ENCODE assay signal across 25 cellular contexts in the genomic region with DNA sequence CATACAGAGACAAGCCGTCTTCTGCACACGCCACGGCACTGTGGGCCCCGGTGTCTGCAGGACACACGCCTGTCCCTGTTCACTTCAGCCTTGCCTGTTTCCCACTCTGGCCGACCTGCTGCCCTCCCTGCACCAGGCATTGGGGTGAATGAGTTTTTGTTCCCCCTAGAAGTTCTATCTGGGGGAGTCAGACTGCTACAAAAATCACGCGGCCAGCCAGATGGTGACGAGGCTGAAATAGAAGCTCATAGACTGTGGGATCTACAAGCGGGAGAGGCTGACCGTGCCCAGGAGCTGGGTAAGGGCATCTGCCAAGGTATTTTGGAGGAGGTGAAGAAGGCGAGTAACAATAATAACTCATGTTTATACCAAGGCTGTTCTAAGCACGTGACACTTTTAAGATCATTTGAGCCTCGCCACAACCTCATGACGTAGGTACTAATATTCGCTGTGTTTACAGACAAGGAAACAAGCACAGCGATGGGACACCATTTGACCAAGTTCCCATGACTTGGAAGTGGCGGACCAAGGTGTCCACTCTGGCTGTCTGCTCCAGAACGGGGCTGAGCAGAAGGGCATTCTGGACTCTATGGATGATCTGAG. TPM values are rescaled to one million over a fixed set of nuclear protein-coding genes. Genes with fewer than 3 reads are reported as not detected.
DNase-seq lines count a peak whose midpoint lies in the region; ATAC-seq, FAIRE-seq and TF ChIP-seq lines count a peak whose summit lies in the region.
"Had no signal": no experiment of that assay in that cellular context is flagged by ENCODE, and none has a peak within 500 bp of the region (broad histone marks: within the 10 kb centered on the region; RNA-seq: fewer than 3 reads in every experiment).

No MANE protein-coding gene starts in this region.

- H3K4me2 ChIP-seq in H1 (ENCODE audit: insufficient read depth in 1 of 2, low read depth in 2 of 2, low read length in 2 of 2) (no peak overlapping the region), mesendoderm (ENCODE audit: low read length) (no peak overlapping the region)
- H3K4me2 ChIP-seq: A549, GM23338 had no signal

- H3K9ac ChIP-seq in H1 (replicated peaks in 1 of 4; ENCODE audit: extremely low read depth in 1 of 4, low read depth in 3 of 4, low read length in 3 of 4), result no peak overlapping the region
- H3K9ac ChIP-seq in mesendoderm (ENCODE audit: low read length), result no peak overlapping the region

- no peak overlapping the region; the same call in 1 of the 2 replicates for H4K8ac ChIP-seq in H1 (ENCODE audit: extremely low read depth, insufficient read depth, low read length)
- H4K8ac ChIP-seq in mesendoderm (ENCODE audit: low read depth, low read length), result no peak overlapping the region

- H2BK120ac ChIP-seq in H1 (replicated peaks; ENCODE audit: low read depth, low read length) (no peak overlapping the region), mesendoderm (ENCODE audit: low read depth, low read length) (no peak overlapping the region)

- POLR2A ChIA-PET in H1 (lab: Charles Lee; ENCODE audit: partially characterized antibody) (no interaction called here), GM10248 (lab: Yijun Ruan, JAX) (no interaction called here)

- no peak overlapping the region for H3K4me3 Mint-ChIP-seq in activated T-cell treated with anti-CD3 and anti-CD28 coated beads, Interleukin-2, amount 50 U/mL, for 72 hours
- H3K4me3 Mint-ChIP-seq: CD4-positive, alpha-beta memory T cell; GM23338; HFFc6 had no signal

- H2BK15ac ChIP-seq in H1 (ENCODE audit: low read length) (0 out of 2 replicates have a peak overlapping the region, but pooled peaks have one; percentile 61), mesendoderm (replicated peaks; ENCODE audit: low read depth) (no peak overlapping the region)

- H3K27ac ChIP-seq in H1 (ENCODE audit: low read depth, low read length) (no peak overlapping the region), mesendoderm (ENCODE audit: low read depth, low read length) (no peak overlapping the region), spleen (no peak overlapping the region), gastroesophageal sphincter (no peak overlapping the region)
- H3K27ac ChIP-seq: 22Rv1, A549, HL-60 had no signal

- FAIRE-seq in H1 (lab: Jason Lieb, UNC), result no peak
- FAIRE-seq: A549, GM19239 had no signal

- no peak overlapping the region for H3K14ac ChIP-seq in H1 (ENCODE audit: insufficient read length)

- H3K9me3 ChIP-seq in H1 (ENCODE audit: insufficient read depth in 2 of 2, low read depth in 1 of 2, low read length in 1 of 2) (no peaks in the 10 kb centered on the region), spleen (no peaks in the 10 kb centered on the region), gastroesophageal sphincter (no peaks in the 10 kb centered on the region)
- H3K9me3 ChIP-seq: A549 had no signal

- H3K79me1 ChIP-seq in H1 (ENCODE audit: low read depth, low read length) (no peaks in the 10 kb centered on the region), mesendoderm (ENCODE audit: low read length) (no peaks in the 10 kb centered on the region)

- no peak for ATAC-seq in gastroesophageal sphincter
- ATAC-seq in activated T-cell treated with anti-CD3 and anti-CD28 coated beads, Interleukin-2, amount 50 U/mL, for 72 hours (replicated peaks in 1 of 2), result no peak
- ATAC-seq: A549, GM23338, HCT116 had no signal

- no peak overlapping the region for H3K4me3 ChIP-seq in H1 (ENCODE audit: extremely low read depth in 1 of 4, insufficient read depth in 2 of 4, low read depth in 3 of 4, low read length in 4 of 4)
- H3K4me3 ChIP-seq in mesendoderm (ENCODE audit: low read length), result no peak overlapping the region
- H3K4me3 ChIP-seq in spleen, result no peak overlapping the region
- H3K4me3 ChIP-seq in gastroesophageal sphincter, result no peak overlapping the region
- H3K4me3 ChIP-seq: A549, GM23338 had no signal

- H3K36me3 ChIP-seq in H1 (ENCODE audit: control insufficient read depth in 2 of 4, insufficient read depth in 4 of 4, low read length in 3 of 4) (no peaks in the 10 kb centered on the region), mesendoderm (ENCODE audit: control insufficient read depth, insufficient read depth, low read length) (no peaks in the 10 kb centered on the region), spleen (no peaks in the 10 kb centered on the region), gastroesophageal sphincter (no peaks in the 10 kb centered on the region)

- H3K18ac ChIP-seq in H1 (ENCODE audit: extremely low read depth, low read length) (no peak overlapping the region), mesendoderm (ENCODE audit: low read length) (no peak overlapping the region)

- CTCF ChIA-PET in H1 (lab: Charles Lee; ENCODE audit: partially characterized antibody), result interaction anchor here (0.6 to 2.3 kb wide), 4 partner anchors 11 to 614 kb away, joined by 3 to 6 read pairs (median 4); no protein-coding TSS in a partner anchor
- CTCF ChIA-PET in GM10248 (lab: Yijun Ruan, JAX), result interaction anchor here (0.6 kb wide), 1 partner anchor 133 kb away, joined by 3 read pairs; no protein-coding TSS in a partner anchor

- no peaks in the 10 kb centered on the region for H3K23me2 ChIP-seq in H1 (ENCODE audit: low read depth, low read length)

- no peak for TF ChIP-seq POLR2A in H1 (IDR thresholded peaks at IDR 0.05; ENCODE audit: control extremely low read depth in 1 of 2, low read depth in 2 of 2, low read length in 2 of 2)
- no peak for TF ChIP-seq POLR2A in spleen (IDR thresholded peaks at IDR 0.05)
- TF ChIP-seq POLR2A in gastroesophageal sphincter (IDR thresholded peaks at IDR 0.05), result no peak

- H4K20me1 ChIP-seq in H1 (replicated peaks in 1 of 2; ENCODE audit: control insufficient read depth in 1 of 2, insufficient read depth in 2 of 2, low read length in 2 of 2), result no peaks in the 10 kb centered on the region

- no peak overlapping the region for H2BK12ac ChIP-seq in H1 (ENCODE audit: low read depth, low read length)

- H3K23ac ChIP-seq in H1 (ENCODE audit: insufficient read length) (no peak overlapping the region), mesendoderm (ENCODE audit: low read length) (no peak overlapping the region)

- H3K27ac Mint-ChIP-seq in activated T-cell treated with anti-CD3 and anti-CD28 coated beads, Interleukin-2, amount 50 U/mL, for 72 hours, result no peak overlapping the region
- H3K27ac Mint-ChIP-seq: CD4-positive, alpha-beta memory T cell; GM23338; HFFc6 had no signal

- H3K4me1 Mint-ChIP-seq in activated T-cell treated with anti-CD3 and anti-CD28 coated beads, Interleukin-2, amount 50 U/mL, for 72 hours (ENCODE audit: low read depth), result no peaks in the 10 kb centered on the region
- H3K4me1 Mint-ChIP-seq: CD4-positive, alpha-beta memory T cell; IgD-negative memory B cell had no signal

- no peak overlapping the region for H3K56ac ChIP-seq in H1 (replicated peaks; ENCODE audit: insufficient read length, low read depth, low read length)
- peak overlapping the region; percentile 30 for H3K56ac ChIP-seq in mesendoderm (ENCODE audit: low read length)

- intact Hi-C loops in spleen (cut with DNase I; ENCODE audit: low total_unique reads), result no loop called here

- H4K5ac ChIP-seq in H1 (ENCODE audit: insufficient read length, low read depth, low read length), result no peak overlapping the region
- H4K5ac ChIP-seq in mesendoderm (ENCODE audit: low read length), result no peak overlapping the region

- no peak overlapping the region for H2AFZ ChIP-seq in H1 (ENCODE audit: low read length)
- H2AFZ ChIP-seq: GM23338 had no signal

- no peaks in the 10 kb centered on the region; a peak in 1 of 7 replicates for H3K4me1 ChIP-seq in H1 (replicated peaks in 1 of 4; ENCODE audit: control insufficient read depth in 3 of 4, insufficient read depth in 4 of 4, low read length in 3 of 4)
- peaks cover 3% of the 10 kb centered on the region for H3K4me1 ChIP-seq in mesendoderm (ENCODE audit: control insufficient read depth, low read depth, low read length)
- peaks cover 0 to 14% (median 0%) of the 10 kb centered on the region in 6 donors for H3K4me1 ChIP-seq in spleen
- peaks cover 0 to 10% (median 3%) of the 10 kb centered on the region in 3 donors for H3K4me1 ChIP-seq in gastroesophageal sphincter
- H3K4me1 ChIP-seq: A549 had no signal

- no peak for TF ChIP-seq RAD21 in H1 (IDR thresholded peaks at IDR 0.05 in 1 of 2, conservative IDR thresholded peaks at IDR 0.05 in 1 of 2; ENCODE audit: low read depth in 2 of 2, low read length in 2 of 2)

- TF ChIP-seq CTCF in H1 (IDR thresholded peaks at IDR 0.05; ENCODE audit: control extremely low read depth in 1 of 3, insufficient read depth in 1 of 3, low read depth in 1 of 3, low read length in 3 of 3) (no peak), spleen (IDR thresholded peaks at IDR 0.05 in 8 of 11, conservative IDR thresholded peaks at IDR 0.05 in 3 of 11) (no peak), gastroesophageal sphincter (IDR thresholded peaks at IDR 0.05) (no peak), GM10248 (IDR thresholded peaks at IDR 0.05; ENCODE audit: control extremely low read depth, extremely low read depth, low read depth, missing control alignments) (no peak)

- no peak overlapping the region for H4K91ac ChIP-seq in H1 (replicated peaks; ENCODE audit: insufficient read length, low read length)

- peak; percentile 19 for DNase-seq in activated effector memory CD4-positive, alpha-beta T cell treated with anti-CD3 and anti-CD28 coated beads, Interleukin-2, amount 50 U/mL, for 16 hours
- DNase-seq in activated effector memory CD4-positive, alpha-beta T cell treated with Interleukin-2 at 50 U/mL for 16 hours, result no peak
- DNase-seq in H1 (ENCODE audit: low read depth in 1 of 2, low spot score in 2 of 2), result no peak
- DNase-seq in mesendoderm, result no peak
- peak; percentile 62 for DNase-seq in spleen
- DNase-seq in GM10248 (ENCODE audit: extremely low spot score), result no peak
- DNase-seq in activated T-cell treated with anti-CD3 and anti-CD28 coated beads, Interleukin-2, amount 50 U/mL, for 72 hours, result no peak
- DNase-seq: AML-193; CD4-positive, alpha-beta memory T cell; DMS153; DMS79; GDM1; H7; HFFc6 had no signal

- no peaks in the 10 kb centered on the region for H3K36me3 Mint-ChIP-seq in activated T-cell treated with anti-CD3 and anti-CD28 coated beads, Interleukin-2, amount 50 U/mL, for 72 hours (ENCODE audit: insufficient read depth in 2 of 2)
- H3K36me3 Mint-ChIP-seq: CD14-positive monocyte; CD4-positive, alpha-beta memory T cell had no signal

- WGBS in H1 (ENCODE audit: extremely low coverage in 1 of 2, insufficient coverage in 1 of 2, insufficient read length in 1 of 2, insufficient replicate concordance in 2 of 2, low coverage in 1 of 2, low lambda C conversion rate in 2 of 2, missing lambda C conversion rate in 1 of 2), 2 experiments, result 97% methylated on average over 19 of the region's 19 CpGs; no CpG with 5 or more reads in 1 of the 2 experiments
- no CpG with 5 or more reads among the region's 19 CpGs for WGBS in mesendoderm (ENCODE audit: extremely low coverage, insufficient coverage, low lambda C conversion rate)
- WGBS in spleen, 5 donors, result 88 to 95% (median 93%) methylated on average over 19 of the region's 19 CpGs
- WGBS in gastroesophageal sphincter (ENCODE audit: low coverage in 1 of 2), 2 donors, result 93 to 97% methylated on average over 5 to 15 of the region's 19 CpGs

- no peak overlapping the region for H2AK5ac ChIP-seq in H1 (ENCODE audit: low read depth, low read length)
- H2AK5ac ChIP-seq in mesendoderm (ENCODE audit: low read length), result no peak overlapping the region

- H3K27me3 ChIP-seq in H1 (replicated peaks in 1 of 4; ENCODE audit: control insufficient read depth in 3 of 4, extremely low read depth in 1 of 4, insufficient read depth in 3 of 4, low read length in 3 of 4) (0 out of 7 replicates have a peak, but pooled peaks cover 0 to 2% (median under 1%) of the 10 kb centered on the region in 4 experiments), mesendoderm (ENCODE audit: insufficient read depth, low read length, poor library complexity) (no peaks in the 10 kb centered on the region), spleen (replicated peaks in 1 of 7) (peaks cover 0 to 60% (median 0%) of the 10 kb centered on the region in 7 donors), gastroesophageal sphincter (peaks cover 73% of the 10 kb centered on the region)

- no peaks in the 10 kb centered on the region for H3K9me3 Mint-ChIP-seq in activated T-cell treated with anti-CD3 and anti-CD28 coated beads, Interleukin-2, amount 50 U/mL, for 72 hours
- H3K9me3 Mint-ChIP-seq: CD14-positive monocyte, GM23338, HFFc6, IgD-negative memory B cell had no signal

- H3K4ac ChIP-seq in H1 (replicated peaks; ENCODE audit: insufficient read length, low read depth, low read length) (no peak overlapping the region), mesendoderm (ENCODE audit: low read depth, low read length) (no peak overlapping the region)

- no peak overlapping the region for H2BK20ac ChIP-seq in H1 (ENCODE audit: low read length)

- H2BK5ac ChIP-seq in H1 (ENCODE audit: low read depth, low read length) (no peak overlapping the region), mesendoderm (ENCODE audit: low read length) (no peak overlapping the region)

- peaks cover 30% of the 10 kb centered on the region for H3K27me3 Mint-ChIP-seq in activated T-cell treated with anti-CD3 and anti-CD28 coated beads, Interleukin-2, amount 50 U/mL, for 72 hours (ENCODE audit: low read depth)

- TF ChIP-seq EP300 in H1 (IDR thresholded peaks at IDR 0.05; ENCODE audit: borderline replicate concordance in 1 of 2, low read depth in 2 of 2, low read length in 2 of 2) (no peak), gastroesophageal sphincter (IDR thresholded peaks at IDR 0.05) (no peak)

- H3K79me2 ChIP-seq in H1 (ENCODE audit: control insufficient read depth in 1 of 2, insufficient read depth in 2 of 2, low read length in 2 of 2) (no peaks in the 10 kb centered on the region), mesendoderm (ENCODE audit: control insufficient read depth, insufficient read depth, low read length) (no peaks in the 10 kb centered on the region)

RNA-seq across cellular contexts. Expression of a gene that starts 53.6 kb away (rescaled TPM):
- total RNA-seq in H1 (2021; fragmentation: NEBNext Ultra II Directional; extraction: Animal tissue kit (Norgen Biotek cat#: 25700)), result 0.48 and 0.90 TPM in 2 replicates
- polyA plus RNA-seq in H1 (2011; rRNA removed) (1.5 and 1.6 TPM in 2 replicates), spleen (under 1 TPM; 0.16 to 0.91 (median 0.57) TPM)
- polyA plus RNA-seq in H1 (2011; cell fraction: cytosol; rRNA removed), result 1.4 TPM
- polyA plus RNA-seq in H1 (2011; cell fraction: nucleus; rRNA removed), result 1.4 TPM
- 0.74 to 0.92 TPM (median 0.86 TPM) in 4 replicates for polyA plus RNA-seq in H1 (2012, experiment 1 of 2)
- 0.71 TPM for polyA plus RNA-seq in H1 (2012, experiment 2 of 2)
- polyA plus RNA-seq in H1 (2013, experiment 1 of 2), result 1.0 TPM
- polyA plus RNA-seq in H1 (2013, experiment 2 of 2), result 1.2 TPM
- 0.68 and 1.6 TPM in 2 replicates for polyA minus RNA-seq in H1 (2011; rRNA and poly(A)+ RNA removed)
- polyA minus RNA-seq in H1 (2011; cell fraction: cytosol; rRNA and poly(A)+ RNA removed), result 0.95 TPM
- 1.4 TPM for polyA minus RNA-seq in H1 (2011; cell fraction: nucleus; rRNA and poly(A)+ RNA removed)
- 0.41 TPM for polyA plus RNA-seq in mesendoderm (2013, experiment 1 of 2)
- 0.38 TPM for polyA plus RNA-seq in mesendoderm (2013, experiment 2 of 2)
- total RNA-seq in spleen (1 to 10 TPM in 2 of 7 donors, under 1 TPM in 2, not detected in 3; 0.25 to 1.2 (median 0.65) TPM), gastroesophageal sphincter (10 to 100 TPM in 2 of 4 donors, 1 to 10 TPM in 1, not detected in 1; 6.1 to 47.7 (median 29.1) TPM)
- total RNA-seq in activated T-cell treated with anti-CD3 and anti-CD28 coated beads, Interleukin-2, amount 50 U/mL, for 72 hours, result not detected
- total RNA-seq: CD4-positive, alpha-beta memory T cell; Daoy had no signal
- polyA plus RNA-seq: BJ; CD14-positive monocyte; CD4-positive, alpha-beta memory T cell; IgD-negative memory B cell had no signal

Comparison
In these comparisons a context has a peak if more than half of its experiments do, and no peak if none do; other contexts are left out.
1. DNase-seq: peak in activated effector memory CD4-positive, alpha-beta T cell treated with anti-CD3 and anti-CD28 coated beads, Interleukin-2, amount 50 U/mL, for 16 hours (single experiment) and spleen (single experiment); none in activated effector memory CD4-positive, alpha-beta T cell treated with Interleukin-2 at 50 U/mL for 16 hours (single experiment), H1 (0 of 2), mesendoderm (single experiment), GM10248 (single experiment) and activated T-cell treated with anti-CD3 and anti-CD28 coated beads, Interleukin-2, amount 50 U/mL, for 72 hours (0 of 2).